In the genomic region with DNA sequence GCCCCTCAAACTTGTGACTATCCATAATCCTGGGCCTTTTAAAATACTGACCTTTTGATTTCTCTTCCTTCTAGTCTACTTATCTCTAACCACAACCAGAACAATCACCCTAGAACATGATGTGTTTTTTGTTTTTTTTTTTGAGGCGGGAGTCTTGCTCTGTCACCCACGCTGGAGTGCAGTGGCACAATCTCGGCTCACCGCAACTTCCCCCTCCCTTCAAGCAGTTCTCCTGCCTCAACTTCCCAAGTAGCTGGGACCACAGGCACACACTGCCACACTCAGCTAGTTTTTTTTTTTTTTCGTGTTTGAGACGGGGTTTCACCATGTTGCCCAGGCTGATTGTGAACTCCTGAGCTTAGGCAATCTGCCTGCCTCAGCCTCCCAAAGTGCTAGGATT, we compare ENCODE assay signal across 29 cellular contexts. TPM values are rescaled to one million over a fixed set of nuclear protein-coding genes. Genes with fewer than 3 reads are reported as not detected.
DNase-seq lines count a peak whose midpoint lies in the region; ATAC-seq and TF ChIP-seq lines count a peak whose summit lies in the region.
"Had no signal": no experiment of that assay in that cellular context is flagged by ENCODE, and none has a peak within 500 bp of the region (broad histone marks: within the 10 kb centered on the region; RNA-seq: fewer than 3 reads in every experiment).

No MANE protein-coding gene starts in this region.

- DNase-seq in activated CD4-positive, alpha-beta T cell treated with anti-CD3 and anti-CD28 coated beads for 36 hours = no peak
- DNase-seq in activated CD4-positive, alpha-beta T cell treated with anti-CD3 and anti-CD28 coated beads for 4 hours = no peak
- DNase-seq in Ammon's horn (ENCODE audit: low spot score) (peak; percentile 45), NOMO-1 treated with DMSO at 0.1 percent for 48 hours (lab: John Stamatoyannopoulos, UW; ENCODE audit: unreplicated experiment) (peak; percentile 62), GM19240 (ENCODE audit: insufficient read length, low spot score) (no peak), WERI-Rb-1 (no peak)
- no peak for DNase-seq in effector memory CD8-positive, alpha-beta T cell
- DNase-seq: activated CD8-positive, alpha-beta memory T cell treated with anti-CD3 and anti-CD28 coated beads, Interleukin-2, amount 50 U/mL, for 4 hours; activated effector memory CD4-positive, alpha-beta T cell treated with Interleukin-2 at 50 U/mL for 16 hours; AML-193; amniotic stem cell; DMS53; GOT3; naive thymus-derived CD8-positive, alpha-beta T cell; NCI-H2081; NCI-H226 had no signal

- POLR2A ChIA-PET in activated CD4-positive, alpha-beta T cell treated with anti-CD3 and anti-CD28 coated beads for 36 hours (lab: Charles Lee) = no interaction called here

- H3K9me3 Mint-ChIP-seq in activated CD4-positive, alpha-beta T cell treated with anti-CD3 and anti-CD28 coated beads for 36 hours (ENCODE audit: low read depth) = no peaks in the 10 kb centered on the region
- no peaks in the 10 kb centered on the region for H3K9me3 Mint-ChIP-seq in effector memory CD8-positive, alpha-beta T cell
- H3K9me3 Mint-ChIP-seq: IgD-negative memory B cell; naive thymus-derived CD8-positive, alpha-beta T cell; T-helper 1 cell treated with Interleukin-12 subunit alpha and Interleukin-12 subunit beta and Interleukin-4 antibody, amounts not matched to agents 30 μg/mL and 1 μg/mL, for 36 hours had no signal

- H3K9me3 ChIP-seq in WERI-Rb-1 (ENCODE audit: severe bottlenecking) = no peaks in the 10 kb centered on the region
- H3K9me3 ChIP-seq: tibial nerve had no signal

- no peaks in the 10 kb centered on the region for H3K27me3 ChIP-seq in WERI-Rb-1 (ENCODE audit: insufficient read depth, low read depth, severe bottlenecking)
- H3K27me3 ChIP-seq: tibial nerve had no signal

- peak; percentile 24 for ATAC-seq in activated CD4-positive, alpha-beta T cell treated with anti-CD3 and anti-CD28 coated beads for 36 hours
- ATAC-seq in effector memory CD8-positive, alpha-beta T cell (replicated peaks) = no peak
- no peak for ATAC-seq in GM18502 (IDR thresholded peaks at IDR 0.05; ENCODE audit: poor library complexity, unreplicated experiment)
- ATAC-seq: naive thymus-derived CD8-positive, alpha-beta T cell had no signal

- no peak overlapping the region for H3K4me3 ChIP-seq in WERI-Rb-1 (ENCODE audit: low read depth, low read length)
- H3K4me3 ChIP-seq: SK-N-MC, tibial nerve had no signal

- TF ChIP-seq CTCF in WERI-Rb-1 (IDR thresholded peaks at IDR 0.05; ENCODE audit: low read depth, low read length) = no peak

- no peaks in the 10 kb centered on the region for H3K27me3 Mint-ChIP-seq in activated CD4-positive, alpha-beta T cell treated with anti-CD3 and anti-CD28 coated beads for 36 hours
- H3K27me3 Mint-ChIP-seq in effector memory CD8-positive, alpha-beta T cell = no peaks in the 10 kb centered on the region
- H3K27me3 Mint-ChIP-seq: IgD-negative memory B cell; naive thymus-derived CD8-positive, alpha-beta T cell had no signal

- no peak overlapping the region for H3K4me3 Mint-ChIP-seq in activated CD4-positive, alpha-beta T cell treated with anti-CD3 and anti-CD28 coated beads for 36 hours
- no peak overlapping the region for H3K4me3 Mint-ChIP-seq in effector memory CD8-positive, alpha-beta T cell
- H3K4me3 Mint-ChIP-seq: IgD-negative memory B cell; naive thymus-derived CD8-positive, alpha-beta T cell; T-helper 1 cell treated with Interleukin-12 subunit alpha and Interleukin-12 subunit beta and Interleukin-4 antibody, amounts not matched to agents 30 μg/mL and 1 μg/mL, for 36 hours had no signal

- peaks cover 54% of the 10 kb centered on the region for H3K36me3 Mint-ChIP-seq in activated CD4-positive, alpha-beta T cell treated with anti-CD3 and anti-CD28 coated beads for 36 hours (ENCODE audit: low read depth)
- peaks cover 90% of the 10 kb centered on the region for H3K36me3 Mint-ChIP-seq in effector memory CD8-positive, alpha-beta T cell (ENCODE audit: insufficient read depth)

- peaks cover 10% of the 10 kb centered on the region for H3K4me1 Mint-ChIP-seq in activated CD4-positive, alpha-beta T cell treated with anti-CD3 and anti-CD28 coated beads for 36 hours
- H3K4me1 Mint-ChIP-seq in effector memory CD8-positive, alpha-beta T cell (ENCODE audit: low read depth in 2 of 2) = no peaks in the 10 kb centered on the region

- intact Hi-C loops in activated CD4-positive, alpha-beta T cell treated with anti-CD3 and anti-CD28 coated beads for 36 hours (cut with DNase I, micrococcal nuclease) = no loop called here

- CTCF ChIA-PET in activated CD4-positive, alpha-beta T cell treated with anti-CD3 and anti-CD28 coated beads for 36 hours (lab: Charles Lee) = interaction anchor here (0.7 to 2.0 kb wide), 2 partner anchors 9 to 256 kb away, joined by 3 to 4 read pairs; no protein-coding TSS in a partner anchor

- H3K27ac Mint-ChIP-seq in activated CD4-positive, alpha-beta T cell treated with anti-CD3 and anti-CD28 coated beads for 36 hours = peak overlapping the region; percentile 82
- H3K27ac Mint-ChIP-seq in effector memory CD8-positive, alpha-beta T cell = peak overlapping the region; percentile 66 to 76
- H3K27ac Mint-ChIP-seq: T-helper 1 cell treated with Interleukin-12 subunit alpha and Interleukin-12 subunit beta and Interleukin-4 antibody, amounts not matched to agents 30 μg/mL and 1 μg/mL, for 36 hours had no signal

- H3K27ac ChIP-seq in WERI-Rb-1 = no peak overlapping the region
- H3K27ac ChIP-seq: epithelial cell of prostate, SK-N-MC, tibial nerve, VCaP had no signal

- H3K36me3 ChIP-seq in WERI-Rb-1 = peaks cover 40% of the 10 kb centered on the region

RNA-seq across cellular contexts. Expression of gene VPS39, which starts 25.1 kb away (rescaled TPM):
- 10 to 100 TPM; 49.5 to 56.2 TPM for total RNA-seq in activated CD4-positive, alpha-beta T cell treated with anti-CD3 and anti-CD28 coated beads for 36 hours

RNA-seq across cellular contexts. Expression of gene PLA2G4F, which starts 26.5 kb away (rescaled TPM):
- total RNA-seq in activated CD4-positive, alpha-beta T cell treated with anti-CD3 and anti-CD28 coated beads for 36 hours = not detected
- total RNA-seq: A172; chondrocyte; G401; liver; naive thymus-derived CD8-positive, alpha-beta T cell; omental fat pad; skeletal muscle tissue; tibial nerve had no signal

Comparison
In these comparisons a context has a peak if more than half of its experiments do, and no peak if none do; other contexts are left out.
1. DNase-seq: peak in Ammon's horn (single experiment) and NOMO-1 treated with DMSO at 0.1 percent for 48 hours (single experiment); none in activated CD4-positive, alpha-beta T cell treated with anti-CD3 and anti-CD28 coated beads for 36 hours (single experiment), activated CD4-positive, alpha-beta T cell treated with anti-CD3 and anti-CD28 coated beads for 4 hours (0 of 2), effector memory CD8-positive, alpha-beta T cell (0 of 3), GM19240 (single experiment) and WERI-Rb-1 (single experiment).